Comparison of ENCODE assay signal across 10 cellular contexts in the genomic region with DNA sequence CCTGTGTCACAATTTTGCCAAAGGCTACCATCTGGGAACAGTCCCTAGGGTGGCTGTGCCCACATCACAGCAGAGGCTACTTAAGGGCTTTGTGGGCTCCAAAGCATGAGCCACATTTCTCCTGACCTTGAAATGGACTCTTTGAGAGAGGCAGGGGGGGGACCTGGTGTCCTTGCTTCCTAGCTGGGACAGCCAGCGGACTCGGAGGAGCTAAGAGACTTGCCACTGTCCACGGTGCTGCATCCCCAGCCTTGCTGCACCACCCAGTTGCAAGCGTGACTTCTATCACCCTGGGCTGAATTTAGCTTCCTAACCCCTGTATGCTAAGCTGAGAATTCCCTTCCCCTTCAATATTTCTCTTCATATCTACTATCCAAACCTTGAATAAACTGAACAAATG.
DNase-seq lines count a peak whose midpoint lies in the region; ATAC-seq and TF ChIP-seq lines count a peak whose summit lies in the region.
"Had no signal": no experiment of that assay in that cellular context is flagged by ENCODE, and none has a peak within 500 bp of the region (broad histone marks: within the 10 kb centered on the region; RNA-seq: fewer than 3 reads in every experiment).

No MANE protein-coding gene starts in this region.

- H3K27me3 Mint-ChIP-seq in CD4-positive, alpha-beta T cell, result no peaks in the 10 kb centered on the region
- H3K27me3 Mint-ChIP-seq in brain, result no peaks in the 10 kb centered on the region
- H3K27me3 Mint-ChIP-seq: progenitor cell of endocrine pancreas had no signal

- ATAC-seq in CD4-positive, alpha-beta T cell (ENCODE audit: poor library complexity), result no peak
- ATAC-seq in HG03439 (IDR thresholded peaks at IDR 0.05; ENCODE audit: unreplicated experiment) (no peak), GM18861 (IDR thresholded peaks at IDR 0.05; ENCODE audit: unreplicated experiment) (no peak)

- POLR2A ChIA-PET in CD4-positive, alpha-beta T cell (lab: Charles Lee), result no interaction called here

- no peak for DNase-seq in CD4-positive, alpha-beta T cell
- peak; percentile 28 for DNase-seq in H7
- DNase-seq in osteoblast (ENCODE audit: insufficient read length, low spot score, missing footprints), result peak; percentile 83
- no peak for DNase-seq in brain microvascular endothelial cell
- no peak for DNase-seq in G401 (ENCODE audit: low spot score)
- DNase-seq: activated naive CD4-positive, alpha-beta T cell treated with Interleukin-2 at 50 U/mL for 16 hours had no signal

- no peaks in the 10 kb centered on the region for H3K36me3 Mint-ChIP-seq in CD4-positive, alpha-beta T cell (ENCODE audit: low read depth)
- no peaks in the 10 kb centered on the region for H3K36me3 Mint-ChIP-seq in brain

- H3K27ac Mint-ChIP-seq in CD4-positive, alpha-beta T cell, result peak overlapping the region; percentile 79
- peak overlapping the region in 3 of 5 experiments; percentile 90 to 99 (median 91) for H3K27ac Mint-ChIP-seq in brain

- H3K9me3 Mint-ChIP-seq in CD4-positive, alpha-beta T cell, result no peaks in the 10 kb centered on the region
- peaks cover 0 to 13% (median 0%) of the 10 kb centered on the region in 5 experiments for H3K9me3 Mint-ChIP-seq in brain

- no peak overlapping the region for H3K4me2 ChIP-seq in osteoblast (ENCODE audit: insufficient read depth, low read length)

- intact Hi-C loops in CD4-positive, alpha-beta T cell (cut with DNase I, micrococcal nuclease), result loop anchor here (5.0 kb wide), 3 partner anchors 97 to 493 kb away; partner anchors contain the start of genes PHKA2 (in 1 of the 2) and RS1 (in 1 of the 2)

- H3K36me3 ChIP-seq in H7 (replicated peaks; ENCODE audit: control insufficient read depth, insufficient read depth, low read length) (no peaks in the 10 kb centered on the region), osteoblast (ENCODE audit: insufficient read depth, low read length) (no peaks in the 10 kb centered on the region), brain microvascular endothelial cell (replicated peaks) (no peaks in the 10 kb centered on the region)

- CTCF ChIA-PET in CD4-positive, alpha-beta T cell (lab: Charles Lee), result no interaction called here

- H3K4me3 Mint-ChIP-seq in CD4-positive, alpha-beta T cell, result no peak overlapping the region
- H3K4me3 Mint-ChIP-seq in brain, result no peak overlapping the region

- no peaks in the 10 kb centered on the region for H3K79me2 ChIP-seq in osteoblast (ENCODE audit: insufficient read depth, low read length)

- H3K4me1 ChIP-seq in osteoblast (ENCODE audit: insufficient read depth, low read length), result peaks cover 9% of the 10 kb centered on the region

- TF ChIP-seq CTCF in CD4-positive, alpha-beta T cell (IDR thresholded peaks at IDR 0.05), result no peak
- TF ChIP-seq CTCF in brain (conservative IDR thresholded peaks at IDR 0.05), result no peak
- TF ChIP-seq CTCF in osteoblast (IDR thresholded peaks at IDR 0.05; ENCODE audit: extremely low read depth, low read depth, low read length), result no peak
- no peak for TF ChIP-seq CTCF in brain microvascular endothelial cell (IDR thresholded peaks at IDR 0.05; ENCODE audit: low read depth, low read length, missing control alignments)

- in situ Hi-C loops in brain microvascular endothelial cell (cut with HindIII; ENCODE audit: low pct_ligation_motif_present, low sequenced_read_pairs) (no loop called here), G401 (cut with HindIII; ENCODE audit: low sequenced_read_pairs) (no loop called here)

- no peak overlapping the region for H3K27ac ChIP-seq in CD4-positive, alpha-beta T cell (ENCODE audit: low read depth, low read length)
- no peak overlapping the region for H3K27ac ChIP-seq in osteoblast (ENCODE audit: low read depth, low read length)
- no peak overlapping the region for H3K27ac ChIP-seq in brain microvascular endothelial cell

- H4K20me1 ChIP-seq in osteoblast (ENCODE audit: insufficient read depth, low read length), result no peaks in the 10 kb centered on the region

- H2AFZ ChIP-seq in osteoblast (ENCODE audit: low read length), result no peak overlapping the region

- H3K4me3 ChIP-seq in H7 (ENCODE audit: insufficient read depth, low read depth, low read length) (no peak overlapping the region), osteoblast (ENCODE audit: insufficient read depth, low read length) (no peak overlapping the region), brain microvascular endothelial cell (ENCODE audit: low read depth, low read length) (no peak overlapping the region)

- H3K27me3 ChIP-seq in CD4-positive, alpha-beta T cell (ENCODE audit: control insufficient read depth, insufficient read depth, low read length), result no peaks in the 10 kb centered on the region
- H3K27me3 ChIP-seq in H7 (ENCODE audit: control insufficient read depth, insufficient read depth, low read length) (no peaks in the 10 kb centered on the region), osteoblast (ENCODE audit: insufficient read depth, low read length) (peaks cover 3% of the 10 kb centered on the region), brain microvascular endothelial cell (replicated peaks) (no peaks in the 10 kb centered on the region)

- H3K4me1 Mint-ChIP-seq in CD4-positive, alpha-beta T cell (ENCODE audit: low read depth), result peaks cover 39% of the 10 kb centered on the region
- H3K4me1 Mint-ChIP-seq in brain, result peaks cover 45% of the 10 kb centered on the region

- no peaks in the 10 kb centered on the region for H3K9me3 ChIP-seq in CD4-positive, alpha-beta T cell (ENCODE audit: control insufficient read depth, low read length)
- H3K9me3 ChIP-seq in osteoblast (ENCODE audit: low read depth, low read length), result no peaks in the 10 kb centered on the region

Comparison
In these comparisons a context has a peak if more than half of its experiments do, and no peak if none do; other contexts are left out.
1. DNase-seq: peak in H7 (single experiment) and osteoblast (single experiment); none in CD4-positive, alpha-beta T cell (0 of 10), brain microvascular endothelial cell (single experiment) and G401 (single experiment).